ENCODE assay signal across 8 cellular contexts in the genomic region with DNA sequence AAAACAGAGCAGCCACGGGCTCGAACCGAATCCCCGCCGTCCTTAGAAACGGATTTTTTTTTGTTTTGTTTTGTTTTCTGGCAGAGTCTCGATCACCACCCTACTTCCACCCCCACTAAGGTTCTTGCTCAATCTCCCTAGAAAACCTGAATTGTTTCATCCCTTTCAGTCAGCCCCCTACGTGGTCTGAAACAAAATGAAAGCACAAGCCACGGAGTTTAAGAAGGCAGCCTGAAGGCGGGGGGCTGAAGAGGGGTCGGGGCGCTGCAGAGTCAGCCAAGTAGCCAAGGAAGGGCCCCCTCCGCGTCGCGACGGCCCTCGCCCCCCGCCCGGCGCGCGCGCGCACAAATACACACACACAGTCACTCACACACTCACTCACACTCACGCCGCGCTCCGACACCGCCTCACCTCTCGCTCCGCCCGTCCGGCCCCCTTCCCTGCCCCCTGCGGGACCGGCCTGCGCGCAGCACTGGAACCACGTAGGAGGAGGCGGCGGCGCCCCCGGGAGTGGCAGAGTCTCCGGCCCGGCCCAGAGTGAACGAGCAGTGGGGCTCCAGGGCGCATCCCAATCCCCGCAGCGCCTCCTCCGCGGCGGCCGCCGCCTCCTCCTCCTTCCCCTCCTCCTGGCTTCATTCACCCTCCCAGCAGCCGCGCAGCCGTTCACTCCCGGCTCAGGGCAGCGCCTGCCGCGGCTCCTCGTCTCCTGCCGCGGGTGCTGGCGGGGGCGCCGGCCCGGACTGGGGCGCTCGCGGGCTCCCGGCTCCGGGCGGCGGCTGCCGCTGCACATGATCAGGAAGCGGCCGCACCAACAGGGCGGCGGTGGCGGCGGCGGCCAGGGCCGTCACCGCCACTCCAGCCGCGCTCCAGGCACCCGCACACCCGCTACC. TPM values are rescaled to one million over a fixed set of nuclear protein-coding genes. Genes with fewer than 3 reads are reported as not detected.
DNase-seq lines count a peak whose midpoint lies in the region; ATAC-seq and TF ChIP-seq lines count a peak whose summit lies in the region.

No MANE protein-coding gene starts in this region.

- peaks cover 47% of the 10 kb centered on the region for H3K4me1 Mint-ChIP-seq in type B pancreatic cell (ENCODE audit: unreplicated experiment)

- peak; percentile 66 for DNase-seq in COLO829 (ENCODE audit: low spot score)
- no peak for DNase-seq in Jurkat, Clone E6-1 (ENCODE audit: low read depth, low spot score)
- peak; percentile 67 for DNase-seq in SW480 (ENCODE audit: low spot score)
- DNase-seq in heart left ventricle = peak; percentile 93 to 96 (median 95)
- DNase-seq in posterior cingulate gyrus = peak; percentile 73 to 97 (median 80)
- peak; percentile 89 for DNase-seq in type B pancreatic cell (ENCODE audit: extremely low spot score, unreplicated experiment)

- peak overlapping the region; percentile 55 for H3K4me3 ChIP-seq in Jurkat, Clone E6-1 (ENCODE audit: low read length)
- H3K4me3 ChIP-seq in heart left ventricle = peak overlapping the region; percentile 67 to 99 (median 89)

- H3K9me3 Mint-ChIP-seq in type B pancreatic cell = no peaks in the 10 kb centered on the region

- no peaks in the 10 kb centered on the region for H3K9me3 ChIP-seq in heart left ventricle

- H3K4me3 Mint-ChIP-seq in type B pancreatic cell = peak overlapping the region; percentile 91

- H3K27ac Mint-ChIP-seq in type B pancreatic cell = peak overlapping the region; percentile 92

- peak in 1 of 2 donors; percentile 84 for TF ChIP-seq POLR2A in heart left ventricle (IDR thresholded peaks at IDR 0.05)

- H3K36me3 Mint-ChIP-seq in type B pancreatic cell = no peaks in the 10 kb centered on the region

- 0 to 1% (median 1%) methylated on average over 60 to 89 of the region's 89 CpGs for WGBS in adipose tissue, 3 donors
- 0 to 1% (median 1%) methylated on average over 33 to 89 of the region's 89 CpGs for WGBS in heart left ventricle, 4 donors

- H3K27ac ChIP-seq in adipose tissue (ENCODE audit: low read depth, low read length) (peak overlapping the region; percentile 83), heart left ventricle (peak overlapping the region; percentile 93 to 100 (median 98))

- ATAC-seq in GM21381 (IDR thresholded peaks at IDR 0.05; ENCODE audit: unreplicated experiment) (peak; percentile 34), heart left ventricle (peak; percentile 81 to 90 (median 84))

- no peaks in the 10 kb centered on the region for H3K36me3 ChIP-seq in heart left ventricle

- H3K4me1 ChIP-seq in heart left ventricle = peaks cover under 1 to 65% (median 42%) of the 10 kb centered on the region in 12 donors

- intact Hi-C loops in heart left ventricle (cut with DNase I) (loop anchor here (2.0 to 10.0 kb wide), 18 partner anchors 88 to 523 kb away; a partner anchor contains a TSS), posterior cingulate gyrus (cut with DNase I) (loop anchor here (5.0 to 10.0 kb wide), 2 partner anchors 125 to 207 kb away; no protein-coding TSS in a partner anchor)

- TF ChIP-seq CTCF in heart left ventricle (IDR thresholded peaks at IDR 0.05) = peak in 9 of 12 donors; percentile 11 to 54 (median 26)
- TF ChIP-seq CTCF in type B pancreatic cell (conservative IDR thresholded peaks at IDR 0.05) = peak; percentile 30

- H3K27me3 Mint-ChIP-seq in type B pancreatic cell = no peaks in the 10 kb centered on the region

- no peaks in the 10 kb centered on the region for H3K27me3 ChIP-seq in heart left ventricle

RNA-seq across cellular contexts. Expression of a gene that starts 1.4 kb away (rescaled TPM):
- 1.7 TPM for polyA plus RNA-seq in Jurkat, Clone E6-1 (2012; ENCODE audit: insufficient read depth, insufficient read length)
- polyA plus RNA-seq in adipose tissue (1 to 10 TPM; 2.6 to 7.2 (median 6.8) TPM), heart left ventricle (10 to 100 TPM in 1 of 2 donors, 1 to 10 TPM in 1; 8.7 to 13.9 TPM)
- total RNA-seq in heart left ventricle (10 to 100 TPM; 32.7 to 51.8 (median 37.6) TPM), type B pancreatic cell (ENCODE audit: low replicate concordance) (33.7 and 35.1 TPM in 2 replicates)
